Comparison of ENCODE assay signal across 13 cellular contexts in the genomic region with DNA sequence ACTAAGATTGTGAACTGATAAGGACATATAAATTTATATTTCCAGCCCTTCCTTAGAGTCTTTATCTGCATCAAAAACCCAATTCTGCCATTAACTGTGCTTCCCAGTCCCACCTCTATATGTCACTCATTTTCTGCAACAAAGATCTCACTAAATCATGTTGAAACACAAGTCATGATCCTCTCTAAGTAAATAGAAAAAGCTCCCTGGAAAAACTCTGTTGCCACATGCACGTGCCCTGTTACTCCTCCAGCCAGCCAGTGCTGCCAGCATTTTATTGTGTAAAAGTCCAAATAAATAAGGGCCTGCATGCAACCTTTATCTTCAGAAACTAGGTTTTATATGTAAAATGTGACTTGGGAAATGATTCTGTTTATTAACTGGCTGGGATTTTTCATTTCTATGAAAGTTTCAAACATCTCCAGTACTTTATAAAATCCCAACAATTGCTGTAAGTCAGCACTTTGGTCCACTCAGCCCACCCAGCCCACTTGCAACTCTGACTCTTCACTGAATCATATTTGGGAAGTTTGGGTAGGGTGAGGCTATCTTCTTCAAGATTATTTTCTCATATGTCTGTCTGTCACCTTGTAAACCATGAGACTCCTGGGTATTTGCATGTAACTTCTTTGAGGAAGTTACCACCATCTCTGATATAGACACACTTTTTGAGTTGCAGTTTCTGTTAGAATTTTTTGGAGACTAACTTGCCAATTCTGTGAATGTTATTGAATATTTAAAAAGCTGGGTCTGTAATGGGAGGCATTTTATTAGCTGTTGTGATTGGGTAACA. TPM values are rescaled to one million over a fixed set of nuclear protein-coding genes. Genes with fewer than 3 reads are reported as not detected.
DNase-seq lines count a peak whose midpoint lies in the region; ATAC-seq and TF ChIP-seq lines count a peak whose summit lies in the region.
"Had no signal": no experiment of that assay in that cellular context is flagged by ENCODE, and none has a peak within 500 bp of the region (broad histone marks: within the 10 kb centered on the region; RNA-seq: fewer than 3 reads in every experiment).

No MANE protein-coding gene starts in this region.

- intact Hi-C loops in body of pancreas (cut with DNase I) = no loop called here

- H3K4me3 ChIP-seq in DOHH2 (ENCODE audit: low read length) (peak overlapping the region; percentile 27), LNCaP clone FGC (ENCODE audit: low read depth, low read length) (no peak overlapping the region), WERI-Rb-1 (ENCODE audit: low read depth, low read length) (no peak overlapping the region), body of pancreas (no peak overlapping the region)

- H3K27me3 ChIP-seq in DOHH2 (ENCODE audit: control insufficient read depth, low read length) (no peaks in the 10 kb centered on the region), WERI-Rb-1 (ENCODE audit: insufficient read depth, low read depth, severe bottlenecking) (no peaks in the 10 kb centered on the region), body of pancreas (no peaks in the 10 kb centered on the region)

- H3F3A ChIP-seq in DOHH2 (ENCODE audit: control insufficient read depth, insufficient read depth) = no peaks in the 10 kb centered on the region

- no peaks in the 10 kb centered on the region for H3K79me2 ChIP-seq in DOHH2 (ENCODE audit: control insufficient read depth, low read length)

- H3K36me3 ChIP-seq in DOHH2 (ENCODE audit: control insufficient read depth, low read length) (peaks cover 36% of the 10 kb centered on the region), WERI-Rb-1 (peaks cover 7% of the 10 kb centered on the region; the same call in 1 of the 2 replicates), body of pancreas (replicated peaks in 1 of 2; ENCODE audit: insufficient read depth in 1 of 2, low read depth in 2 of 2) (no peaks in the 10 kb centered on the region)

- no peaks in the 10 kb centered on the region for H3K9me2 ChIP-seq in DOHH2 (replicated peaks; ENCODE audit: control insufficient read depth, low read length)

- DNase-seq in LNCaP clone FGC (ENCODE audit: low read depth) (peak; percentile 17), NCI-H1694 (lab: John Stamatoyannopoulos, UW) (no peak), NCI-H1436 treated with DMSO at 0.1 percent for 48 hours (lab: John Stamatoyannopoulos, UW) (no peak), WERI-Rb-1 (no peak), body of pancreas (no peak)
- DNase-seq: activated CD4-positive, alpha-beta memory T cell treated with anti-CD3 and anti-CD28 coated beads for 36 hours; activated naive CD4-positive, alpha-beta T cell treated with anti-CD3 and anti-CD28 coated beads for 36 hours; Caco-2; NCI-H2081 treated with DMSO at 0.1 percent for 48 hours; substantia nigra had no signal

- peaks cover 29% of the 10 kb centered on the region for H3K4me1 ChIP-seq in DOHH2 (ENCODE audit: control insufficient read depth, low read length)
- no peaks in the 10 kb centered on the region for H3K4me1 ChIP-seq in body of pancreas
- H3K4me1 ChIP-seq: Caco-2 had no signal

- TF ChIP-seq POLR2A in body of pancreas (IDR thresholded peaks at IDR 0.05) = no peak

- no peaks in the 10 kb centered on the region for H4K20me1 ChIP-seq in DOHH2 (ENCODE audit: control insufficient read depth, insufficient read depth, low read depth, low read length)

- no peak for TF ChIP-seq CTCF in DOHH2 (IDR thresholded peaks at IDR 0.05; ENCODE audit: low read depth, low read length, poor library complexity, severe bottlenecking)
- TF ChIP-seq CTCF in LNCaP clone FGC (IDR thresholded peaks at IDR 0.05; ENCODE audit: control insufficient read depth, extremely low read depth, insufficient read depth) = no peak
- no peak for TF ChIP-seq CTCF in WERI-Rb-1 (IDR thresholded peaks at IDR 0.05; ENCODE audit: low read depth, low read length)
- TF ChIP-seq CTCF in body of pancreas (IDR thresholded peaks at IDR 0.05) = no peak

- peak overlapping the region; percentile 39 for H3K4me2 ChIP-seq in DOHH2 (ENCODE audit: low read length)

- H3K9me3 ChIP-seq in DOHH2 (ENCODE audit: control insufficient read depth, insufficient read depth, low read length) (no peaks in the 10 kb centered on the region), WERI-Rb-1 (ENCODE audit: severe bottlenecking) (no peaks in the 10 kb centered on the region), body of pancreas (no peaks in the 10 kb centered on the region)
- H3K9me3 ChIP-seq: Caco-2 had no signal

- ATAC-seq in GM19372 (IDR thresholded peaks at IDR 0.05; ENCODE audit: low read depth, unreplicated experiment) (peak; percentile 57), HG02798 (IDR thresholded peaks at IDR 0.05; ENCODE audit: poor library complexity, unreplicated experiment) (peak; percentile 82), body of pancreas (no peak)

- WGBS in body of pancreas, 2 donors = 74 to 93% methylated on average over 1 of the region's 1 CpG

- H3K27ac ChIP-seq in DOHH2 (ENCODE audit: low read depth, low read length) (no peak overlapping the region), WERI-Rb-1 (no peak overlapping the region), body of pancreas (no peak overlapping the region)

RNA-seq across cellular contexts. Expression of a gene that starts 40.0 kb away (rescaled TPM):
- 10 to 100 TPM; 20.8 to 21.0 TPM for total RNA-seq in body of pancreas
